ENCODE assay signal across 15 cellular contexts in genomic region chr5:66818304-66818934, GRCh38.
DNase-seq lines count a peak whose midpoint lies in the region; ATAC-seq, FAIRE-seq and TF ChIP-seq lines count a peak whose summit lies in the region.
"Had no signal": no experiment of that assay in that cellular context is flagged by ENCODE, and none has a peak within 500 bp of the region (broad histone marks: within the 10 kb centered on the region; RNA-seq: fewer than 3 reads in every experiment).

No MANE protein-coding gene starts in this region.

- no peaks in the 10 kb centered on the region for H3K9me3 ChIP-seq in left ventricle myocardium inferior (replicated peaks)
- no peaks in the 10 kb centered on the region for H3K9me3 ChIP-seq in right cardiac atrium (ENCODE audit: control insufficient read depth, low read length)
- H3K9me3 ChIP-seq in DND-41 (ENCODE audit: insufficient read depth, low read length, severe bottlenecking): no peaks in the 10 kb centered on the region
- H3K9me3 ChIP-seq: HAP-1 had no signal

- DNase-seq in activated CD4-positive, alpha-beta T cell treated with anti-CD3 and anti-CD28 coated beads, Interleukin-2, amount 10 ng/mL, durations not matched to agents 24 days and 14 days: peak; percentile 54
- DNase-seq in activated CD4-positive, alpha-beta T cell treated with anti-CD3 and anti-CD28 coated beads, Interleukin-2, amount 50 U/mL, for 1 hour: no peak
- no peak for DNase-seq in left ventricle myocardium inferior
- DNase-seq in right cardiac atrium: no peak
- no peak for DNase-seq in DND-41
- no peak for DNase-seq in urothelium cell line (ENCODE audit: low spot score)
- DNase-seq in 8988T: no peak
- DNase-seq: ACHN; C1 segment of cervical spinal cord; Calu3; CD4-positive, alpha-beta T cell; DMS 273 treated with DMSO at 0.1 percent for 48 hours; GF-D8 had no signal

- WGBS in right cardiac atrium: 91% methylated on average over 5 of the region's 5 CpGs

- H3K4me1 ChIP-seq in left ventricle myocardium inferior (peaks cover 35% of the 10 kb centered on the region), right cardiac atrium (ENCODE audit: control insufficient read depth, insufficient read depth, low read length) (peaks cover 2% of the 10 kb centered on the region), DND-41 (ENCODE audit: insufficient read depth, low read length) (peaks cover 54% of the 10 kb centered on the region)

- TF ChIP-seq CTCF in left ventricle myocardium inferior (IDR thresholded peaks at IDR 0.05; ENCODE audit: borderline replicate concordance): no peak
- no peak for TF ChIP-seq CTCF in DND-41 (IDR thresholded peaks at IDR 0.05; ENCODE audit: borderline replicate concordance, extremely low read depth, low read length, poor library complexity, severe bottlenecking)

- no peak overlapping the region for H3K9ac ChIP-seq in DND-41 (ENCODE audit: low read depth, low read length)

- no peak for ATAC-seq in right cardiac atrium
- no peak for ATAC-seq in DND-41 (ENCODE audit: insufficient read depth, low read depth)

- H3K27me3 ChIP-seq in left ventricle myocardium inferior (ENCODE audit: low read depth) (no peaks in the 10 kb centered on the region), right cardiac atrium (ENCODE audit: control insufficient read depth, insufficient read depth) (no peaks in the 10 kb centered on the region), DND-41 (ENCODE audit: insufficient read depth, low read length, poor library complexity) (no peaks in the 10 kb centered on the region)

- H3K9me3 Mint-ChIP-seq in activated CD4-positive, alpha-beta T cell treated with anti-CD3 and anti-CD28 coated beads, Interleukin-2, amount 10 ng/mL, durations not matched to agents 24 days and 14 days: peaks cover 6% of the 10 kb centered on the region
- H3K9me3 Mint-ChIP-seq: CD4-positive, alpha-beta T cell had no signal

- H2AFZ ChIP-seq in DND-41 (ENCODE audit: low read depth, low read length): no peak overlapping the region

- H3K4me1 Mint-ChIP-seq in activated CD4-positive, alpha-beta T cell treated with anti-CD3 and anti-CD28 coated beads, Interleukin-2, amount 10 ng/mL, durations not matched to agents 24 days and 14 days: peaks cover 39% of the 10 kb centered on the region

- no peak overlapping the region for H3K4me3 Mint-ChIP-seq in activated CD4-positive, alpha-beta T cell treated with anti-CD3 and anti-CD28 coated beads, Interleukin-2, amount 10 ng/mL, durations not matched to agents 24 days and 14 days
- H3K4me3 Mint-ChIP-seq: CD4-positive, alpha-beta T cell had no signal

- no peak overlapping the region for H3K27ac Mint-ChIP-seq in activated CD4-positive, alpha-beta T cell treated with anti-CD3 and anti-CD28 coated beads, Interleukin-2, amount 10 ng/mL, durations not matched to agents 24 days and 14 days
- H3K27ac Mint-ChIP-seq: CD4-positive, alpha-beta T cell had no signal

- no peak overlapping the region for H3K4me2 ChIP-seq in DND-41 (ENCODE audit: insufficient read depth, low read length)

- intact Hi-C loops in activated CD4-positive, alpha-beta T cell treated with anti-CD3 and anti-CD28 coated beads, Interleukin-2, amount 10 ng/mL, durations not matched to agents 24 days and 14 days (cut with micrococcal nuclease): no loop called here
- intact Hi-C loops in left ventricle myocardium inferior (cut with micrococcal nuclease) (loop anchor here (10.0 kb wide), 2 partner anchors 46 to 156 kb away; no protein-coding TSS in a partner anchor), right cardiac atrium (cut with DNase I) (loop anchor here in 2 of 4 donors (10.0 kb wide), 3 partner anchors 46 to 386 kb away; no protein-coding TSS in a partner anchor)

- no peaks in the 10 kb centered on the region for H4K20me1 ChIP-seq in DND-41 (ENCODE audit: insufficient read depth, low read length)

- FAIRE-seq in urothelium cell line (lab: Jason Lieb, UNC): peak; percentile 9
- FAIRE-seq: H1 had no signal

- peaks cover 3% of the 10 kb centered on the region for H3K27me3 Mint-ChIP-seq in activated CD4-positive, alpha-beta T cell treated with anti-CD3 and anti-CD28 coated beads, Interleukin-2, amount 10 ng/mL, durations not matched to agents 24 days and 14 days
- H3K27me3 Mint-ChIP-seq: CD4-positive, alpha-beta T cell had no signal

- H3K4me3 ChIP-seq in left ventricle myocardium inferior (no peak overlapping the region), right cardiac atrium (ENCODE audit: low read length) (no peak overlapping the region), DND-41 (ENCODE audit: low read depth in 1 of 2, low read length in 2 of 2) (no peak overlapping the region)
- H3K4me3 ChIP-seq: HAP-1 had no signal

- H3K27ac ChIP-seq in left ventricle myocardium inferior (replicated peaks) (peak overlapping the region; percentile 73), right cardiac atrium (ENCODE audit: low read length) (no peak overlapping the region), DND-41 (ENCODE audit: low read length) (peak overlapping the region; percentile 31; the same call in 1 of the 2 replicates)

- H3K36me3 Mint-ChIP-seq in activated CD4-positive, alpha-beta T cell treated with anti-CD3 and anti-CD28 coated beads, Interleukin-2, amount 10 ng/mL, durations not matched to agents 24 days and 14 days (ENCODE audit: low read depth): peaks cover 3% of the 10 kb centered on the region

- no peaks in the 10 kb centered on the region; the same call in 1 of the 2 replicates for H3K79me2 ChIP-seq in DND-41 (ENCODE audit: insufficient read depth, low read length)

- H3K36me3 ChIP-seq in left ventricle myocardium inferior: no peaks in the 10 kb centered on the region
- no peaks in the 10 kb centered on the region for H3K36me3 ChIP-seq in DND-41 (ENCODE audit: insufficient read depth, low read length)
- H3K36me3 ChIP-seq: HAP-1 had no signal
